In genomic region chr2:215313219-215313656, GRCh38 we compare ENCODE assay signal across 9 cellular contexts. TPM values are rescaled to one million over a fixed set of nuclear protein-coding genes. Genes with fewer than 3 reads are reported as not detected.
DNase-seq lines count a peak whose midpoint lies in the region; ATAC-seq and TF ChIP-seq lines count a peak whose summit lies in the region.
"Had no signal": no experiment of that assay in that cellular context is flagged by ENCODE, and none has a peak within 500 bp of the region (broad histone marks: within the 10 kb centered on the region; RNA-seq: fewer than 3 reads in every experiment).

No MANE protein-coding gene starts in this region.

- H3K27me3 ChIP-seq in dorsolateral prefrontal cortex (no peaks in the 10 kb centered on the region), psoas muscle (ENCODE audit: insufficient read depth in 3 of 3, low read length in 2 of 3) (no peaks in the 10 kb centered on the region), heart right ventricle (no peaks in the 10 kb centered on the region)

- peaks cover 43% of the 10 kb centered on the region for H3K36me3 Mint-ChIP-seq in activated CD4-positive, alpha-beta T cell treated with anti-CD3 and anti-CD28 coated beads for 36 hours (ENCODE audit: low read depth)

- no peak for DNase-seq in activated CD4-positive, alpha-beta T cell treated with anti-CD3 and anti-CD28 coated beads for 36 hours
- DNase-seq in activated CD4-positive, alpha-beta T cell treated with anti-CD3 and anti-CD28 coated beads, Interleukin-2, amount 50 U/mL, for 1 hour, result no peak
- DNase-seq in NB4 (ENCODE audit: low read depth) (no peak), dorsolateral prefrontal cortex (no peak), psoas muscle (no peak), NCI-H82 treated with DMSO at 0.1 percent for 48 hours (lab: John Stamatoyannopoulos, UW; ENCODE audit: unreplicated experiment) (no peak), heart right ventricle (no peak)
- DNase-seq: stimulated activated CD8-positive, alpha-beta memory T cell treated with anti-CD3 and anti-CD28 coated beads, Interleukin-4, amount 100 ng/mL, for 48 hours had no signal

- H3K27ac ChIP-seq in dorsolateral prefrontal cortex (peak overlapping the region in 27 of 59 donors; percentile 5 to 96 (median 90)), psoas muscle (peak overlapping the region; percentile 91), heart right ventricle (no peak overlapping the region)

- peak overlapping the region; percentile 97 for H3K4me3 Mint-ChIP-seq in activated CD4-positive, alpha-beta T cell treated with anti-CD3 and anti-CD28 coated beads for 36 hours

- no peak for TF ChIP-seq POLR2A in NB4 (IDR thresholded peaks at IDR 0.05; ENCODE audit: extremely low read depth, insufficient read length)

- no peaks in the 10 kb centered on the region for H3K27me3 Mint-ChIP-seq in activated CD4-positive, alpha-beta T cell treated with anti-CD3 and anti-CD28 coated beads for 36 hours

- WGBS in psoas muscle, 3 donors, result 80 to 84% (median 81%) methylated on average over 4 of the region's 4 CpGs
- 86 to 90% methylated on average over 4 of the region's 4 CpGs for WGBS in heart right ventricle, 2 donors

- H3K27ac Mint-ChIP-seq in activated CD4-positive, alpha-beta T cell treated with anti-CD3 and anti-CD28 coated beads for 36 hours, result peak overlapping the region; percentile 96

- no peak for ATAC-seq in activated CD4-positive, alpha-beta T cell treated with anti-CD3 and anti-CD28 coated beads for 36 hours
- no peak for ATAC-seq in psoas muscle
- no peak for ATAC-seq in heart right ventricle
- no peak for ATAC-seq in GM21737 (IDR thresholded peaks at IDR 0.05; ENCODE audit: unreplicated experiment)

- no peaks in the 10 kb centered on the region for H3K9me3 Mint-ChIP-seq in activated CD4-positive, alpha-beta T cell treated with anti-CD3 and anti-CD28 coated beads for 36 hours (ENCODE audit: low read depth)

- peaks cover 37% of the 10 kb centered on the region for H3K4me1 Mint-ChIP-seq in activated CD4-positive, alpha-beta T cell treated with anti-CD3 and anti-CD28 coated beads for 36 hours

- TF ChIP-seq CTCF in NB4 (IDR thresholded peaks at IDR 0.05; ENCODE audit: low read depth, low read length) (no peak), dorsolateral prefrontal cortex (IDR thresholded peaks at IDR 0.05 in 54 of 56, conservative IDR thresholded peaks at IDR 0.05 in 2 of 56; ENCODE audit: low read depth in 1 of 56, partially characterized antibody in 56 of 56) (no peak), psoas muscle (IDR thresholded peaks at IDR 0.05) (no peak), heart right ventricle (IDR thresholded peaks at IDR 0.05) (no peak)

- CTCF ChIA-PET in activated CD4-positive, alpha-beta T cell treated with anti-CD3 and anti-CD28 coated beads for 36 hours (lab: Charles Lee), result no interaction called here

- H3K4me3 ChIP-seq in NB4 (ENCODE audit: low read depth, low read length), result peak overlapping the region; percentile 95
- H3K4me3 ChIP-seq in dorsolateral prefrontal cortex, result peak overlapping the region in 38 of 59 donors; percentile 3 to 92 (median 85)
- peak overlapping the region; percentile 89 for H3K4me3 ChIP-seq in psoas muscle
- H3K4me3 ChIP-seq in heart right ventricle, result peak overlapping the region in 1 of 10 donors; percentile 84

- intact Hi-C loops in activated CD4-positive, alpha-beta T cell treated with anti-CD3 and anti-CD28 coated beads for 36 hours (cut with DNase I, micrococcal nuclease), result loop anchor here (5.0 kb wide), 4 partner anchors 124 to 1099 kb away; partner anchors contain the start of genes FN1 (in 1 of the 2) and SMARCAL1 (in 1 of the 2)
- intact Hi-C loops in dorsolateral prefrontal cortex (cut with DNase I), result loop anchor here in 1 of 2 donors (2.0 to 5.0 kb wide), 2 partner anchors 14 to 124 kb away; partner anchors contain the start of gene FN1
- intact Hi-C loops in psoas muscle (cut with DNase I), result no loop called here
- intact Hi-C loops in heart right ventricle (cut with DNase I), result no loop called here

- no peaks in the 10 kb centered on the region for H3K9me3 ChIP-seq in psoas muscle
- no peaks in the 10 kb centered on the region for H3K9me3 ChIP-seq in heart right ventricle

- peaks cover 8% of the 10 kb centered on the region for H3K4me1 ChIP-seq in psoas muscle
- H3K4me1 ChIP-seq in heart right ventricle, result peaks cover 0 to 14% (median 8%) of the 10 kb centered on the region in 9 donors

- H3K36me3 ChIP-seq in psoas muscle (ENCODE audit: insufficient read depth in 1 of 2, low read depth in 1 of 2), result peaks cover 0 to 43% of the 10 kb centered on the region in 2 donors
- peaks cover 0 to 21% (median 0%) of the 10 kb centered on the region in 9 donors for H3K36me3 ChIP-seq in heart right ventricle

- POLR2A ChIA-PET in activated CD4-positive, alpha-beta T cell treated with anti-CD3 and anti-CD28 coated beads for 36 hours (lab: Charles Lee), result interaction anchor here (1.4 kb wide), 1 partner anchor 672 kb away, joined by 5 read pairs; no protein-coding TSS in a partner anchor

RNA-seq across cellular contexts. Expression of gene ATIC, which starts 1.4 kb away (rescaled TPM):
- total RNA-seq in activated CD4-positive, alpha-beta T cell treated with anti-CD3 and anti-CD28 coated beads for 36 hours, result 100 to 1,000 TPM; 300 to 310 TPM
- 100 to 1,000 TPM in 10 of 120 experiments, 10 to 100 TPM in 110; 58.6 to 133 (median 83.7) TPM for total RNA-seq in dorsolateral prefrontal cortex
- 10 to 100 TPM; 50.9 to 88.1 (median 74.4) TPM for total RNA-seq in psoas muscle
- 100 to 1,000 TPM in 2 of 3 donors, 10 to 100 TPM in 1; 83.7 to 147 (median 101) TPM for polyA plus RNA-seq in psoas muscle
- total RNA-seq in heart right ventricle, result 10 to 100 TPM; 36.1 to 62.6 (median 47.0) TPM
- polyA plus RNA-seq in heart right ventricle, result 100 to 1,000 TPM in 1 of 2 donors, 10 to 100 TPM in 1; 90.1 to 106 TPM

Comparison
In these comparisons a context has a peak if more than half of its experiments do, and no peak if none do; other contexts are left out.
1. intact Hi-C loops: an anchor here in activated CD4-positive, alpha-beta T cell treated with anti-CD3 and anti-CD28 coated beads for 36 hours (5.0 kb wide); none called in psoas muscle and heart right ventricle.